ENCODE assay signal across 1 cellular context in the genomic region with DNA sequence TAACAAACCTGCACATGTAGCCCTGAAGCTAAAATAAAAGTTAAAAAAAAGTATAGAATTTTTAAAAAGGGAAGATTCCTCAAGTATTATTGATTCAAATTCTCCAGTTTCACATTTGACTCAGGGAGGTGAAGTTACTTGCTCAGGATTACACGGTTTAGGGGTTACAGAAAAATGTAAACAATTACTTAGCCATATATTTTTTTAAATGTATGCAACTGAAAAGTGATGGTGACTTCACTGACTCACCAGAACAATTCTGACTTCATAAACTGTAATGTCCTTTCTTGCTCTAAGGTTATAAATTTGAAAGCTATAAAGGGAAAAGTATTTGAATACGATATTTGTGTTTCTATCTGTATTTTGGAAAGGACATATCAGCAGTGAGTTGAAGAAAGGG.
TF ChIP-seq lines count a peak whose summit lies in the region.

No MANE protein-coding gene starts in this region.

TF ChIP-seq in IMR-90, 13 proteins besides CTCF, POLR2A, EP300 and RAD21:
- TF ChIP-seq NFE2L2 (IDR thresholded peaks at IDR 0.05; ENCODE audit: low read depth, low read length) (no peak), MAFK (IDR thresholded peaks at IDR 0.05; ENCODE audit: low read depth, low read length) (no peak), CEBPB (IDR thresholded peaks at IDR 0.05; ENCODE audit: low read depth, low read length) (no peak), RFX5 (IDR thresholded peaks at IDR 0.05; ENCODE audit: low read depth, low read length) (no peak), SMC3 (IDR thresholded peaks at IDR 0.05; ENCODE audit: low read depth, low read length) (no peak), RCOR1 (IDR thresholded peaks at IDR 0.05; ENCODE audit: insufficient replicate concordance, low read length) (no peak), BHLHE40 (IDR thresholded peaks at IDR 0.05; ENCODE audit: low read depth, low read length) (no peak)
- TF ChIP-seq, protein P1, sequence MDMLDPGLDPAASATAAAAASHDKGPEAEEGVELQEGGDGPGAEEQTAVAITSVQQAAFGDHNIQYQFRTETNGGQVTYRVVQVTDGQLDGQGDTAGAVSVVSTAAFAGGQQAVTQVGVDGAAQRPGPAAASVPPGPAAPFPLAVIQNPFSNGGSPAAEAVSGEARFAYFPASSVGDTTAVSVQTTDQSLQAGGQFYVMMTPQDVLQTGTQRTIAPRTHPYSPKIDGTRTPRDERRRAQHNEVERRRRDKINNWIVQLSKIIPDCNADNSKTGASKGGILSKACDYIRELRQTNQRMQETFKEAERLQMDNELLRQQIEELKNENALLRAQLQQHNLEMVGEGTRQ (IDR thresholded peaks at IDR 0.05; ENCODE audit: low read depth, low read length), result no peak
- TF ChIP-seq, protein P2, sequence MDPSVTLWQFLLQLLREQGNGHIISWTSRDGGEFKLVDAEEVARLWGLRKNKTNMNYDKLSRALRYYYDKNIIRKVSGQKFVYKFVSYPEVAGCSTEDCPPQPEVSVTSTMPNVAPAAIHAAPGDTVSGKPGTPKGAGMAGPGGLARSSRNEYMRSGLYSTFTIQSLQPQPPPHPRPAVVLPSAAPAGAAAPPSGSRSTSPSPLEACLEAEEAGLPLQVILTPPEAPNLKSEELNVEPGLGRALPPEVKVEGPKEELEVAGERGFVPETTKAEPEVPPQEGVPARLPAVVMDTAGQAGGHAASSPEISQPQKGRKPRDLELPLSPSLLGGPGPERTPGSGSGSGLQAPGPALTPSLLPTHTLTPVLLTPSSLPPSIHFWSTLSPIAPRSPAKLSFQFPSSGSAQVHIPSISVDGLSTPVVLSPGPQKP (IDR thresholded peaks at IDR 0.05; ENCODE audit: borderline replicate concordance, low read depth, low read length), result no peak
